ENCODE assay signal across 9 cellular contexts in the genomic region with DNA sequence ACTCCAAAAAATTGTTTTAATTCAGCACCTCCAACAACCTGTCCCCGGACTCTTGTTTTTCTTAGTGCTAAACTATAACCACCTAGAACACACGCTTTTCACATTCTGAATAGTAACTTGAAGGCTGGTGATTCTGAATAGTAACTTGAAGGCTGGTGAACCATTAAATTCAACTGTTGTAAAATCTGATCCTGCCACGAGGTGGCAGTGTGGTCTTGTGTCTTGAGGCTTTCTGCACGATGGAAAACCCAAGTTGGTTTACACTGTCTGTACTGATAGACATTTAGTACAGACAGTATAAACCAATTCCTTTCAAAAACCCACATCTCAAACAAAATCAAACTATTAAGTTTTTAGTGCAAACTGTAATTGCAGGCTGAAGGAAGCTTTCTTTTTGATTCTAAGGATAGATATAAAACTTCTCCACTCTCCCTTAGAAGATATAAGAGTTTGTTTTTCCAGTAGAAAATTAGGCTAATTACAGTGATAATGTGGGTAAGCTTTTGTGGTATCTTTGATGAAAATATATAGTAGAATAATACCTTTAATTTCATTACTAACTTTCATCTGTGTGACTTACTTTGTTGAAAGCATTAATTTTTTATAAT. TPM values are rescaled to one million over a fixed set of nuclear protein-coding genes. Genes with fewer than 3 reads are reported as not detected.
DNase-seq lines count a peak whose midpoint lies in the region; ATAC-seq and TF ChIP-seq lines count a peak whose summit lies in the region.
"Had no signal": no experiment of that assay in that cellular context is flagged by ENCODE, and none has a peak within 500 bp of the region (broad histone marks: within the 10 kb centered on the region; RNA-seq: fewer than 3 reads in every experiment).

No MANE protein-coding gene starts in this region.

- H3K9me3 ChIP-seq in esophagus squamous epithelium = peaks cover 0 to 8% (median 0%) of the 10 kb centered on the region in 3 donors

- 5 to 8% methylated on average over 4 of the region's 4 CpGs for WGBS in esophagus squamous epithelium, 2 donors

- no peak for ATAC-seq in GM21576 (IDR thresholded peaks at IDR 0.05; ENCODE audit: unreplicated experiment)

- no peak overlapping the region for H3K4me3 Mint-ChIP-seq in nephron
- H3K4me3 Mint-ChIP-seq: T-helper 1 cell treated with Interleukin-12 subunit alpha and Interleukin-12 subunit beta and Interleukin-4 antibody, amounts not matched to agents 30 μg/mL and 1 μg/mL, for 36 hours had no signal

- intact Hi-C loops in esophagus squamous epithelium (cut with DNase I) = loop anchor here (2.0 kb wide), 1 partner anchor 545 kb away; no protein-coding TSS in a partner anchor

- DNase-seq in DMS 273 (lab: John Stamatoyannopoulos, UW; ENCODE audit: unreplicated experiment) (peak; percentile 91), HuH-7.5 (ENCODE audit: low spot score) (peak; percentile 65), OCI-M1 (lab: John Stamatoyannopoulos, UW) (peak; percentile 95), activated T-cell treated with anti-CD3 and anti-CD28 coated beads for 48 hours (ENCODE audit: low read depth) (peak; percentile 46), esophagus squamous epithelium (lab: John Stamatoyannopoulos, UW) (no peak)
- DNase-seq in stimulated activated naive CD4-positive, alpha-beta T cell (lab: John Stamatoyannopoulos, UW) = peak; percentile 11 to 75 (median 41)

- peaks cover 0 to 13% (median 2%) of the 10 kb centered on the region in 3 donors for H3K4me1 ChIP-seq in esophagus squamous epithelium

- H3K27ac Mint-ChIP-seq in nephron = peak overlapping the region in 2 of 3 experiments; percentile 61 to 63
- H3K27ac Mint-ChIP-seq: T-helper 1 cell treated with Interleukin-12 subunit alpha and Interleukin-12 subunit beta and Interleukin-4 antibody, amounts not matched to agents 30 μg/mL and 1 μg/mL, for 36 hours had no signal

- peaks cover 11% of the 10 kb centered on the region for H3K4me1 Mint-ChIP-seq in nephron

- peak; percentile 66 to 90 (median 84) for TF ChIP-seq CTCF in esophagus squamous epithelium (IDR thresholded peaks at IDR 0.05)
- TF ChIP-seq CTCF in nephron (IDR thresholded peaks at IDR 0.05; ENCODE audit: unreplicated experiment in 3 of 3) = peak; percentile 73 to 86 (median 74)

- H3K36me3 Mint-ChIP-seq in nephron (ENCODE audit: low read depth) = peaks cover 19% of the 10 kb centered on the region

- no peaks in the 10 kb centered on the region for H3K36me3 ChIP-seq in esophagus squamous epithelium

- no peak for TF ChIP-seq POLR2A in esophagus squamous epithelium (IDR thresholded peaks at IDR 0.05)

- H3K27me3 ChIP-seq in esophagus squamous epithelium = peaks cover 0 to 13% (median 0%) of the 10 kb centered on the region in 4 donors

- no peaks in the 10 kb centered on the region for H3K27me3 Mint-ChIP-seq in nephron (ENCODE audit: low read depth)

- H3K27ac ChIP-seq in esophagus squamous epithelium = no peak overlapping the region

- peaks cover 18% of the 10 kb centered on the region for H3K9me3 Mint-ChIP-seq in nephron

- H3K4me3 ChIP-seq in esophagus squamous epithelium = no peak overlapping the region

RNA-seq across cellular contexts. Expression of a gene that starts 57.6 kb away (rescaled TPM):
- total RNA-seq in esophagus squamous epithelium = 100 to 1,000 TPM; 252 to 287 (median 268) TPM
